ENCODE assay signal across 1 cellular context in the genomic region with DNA sequence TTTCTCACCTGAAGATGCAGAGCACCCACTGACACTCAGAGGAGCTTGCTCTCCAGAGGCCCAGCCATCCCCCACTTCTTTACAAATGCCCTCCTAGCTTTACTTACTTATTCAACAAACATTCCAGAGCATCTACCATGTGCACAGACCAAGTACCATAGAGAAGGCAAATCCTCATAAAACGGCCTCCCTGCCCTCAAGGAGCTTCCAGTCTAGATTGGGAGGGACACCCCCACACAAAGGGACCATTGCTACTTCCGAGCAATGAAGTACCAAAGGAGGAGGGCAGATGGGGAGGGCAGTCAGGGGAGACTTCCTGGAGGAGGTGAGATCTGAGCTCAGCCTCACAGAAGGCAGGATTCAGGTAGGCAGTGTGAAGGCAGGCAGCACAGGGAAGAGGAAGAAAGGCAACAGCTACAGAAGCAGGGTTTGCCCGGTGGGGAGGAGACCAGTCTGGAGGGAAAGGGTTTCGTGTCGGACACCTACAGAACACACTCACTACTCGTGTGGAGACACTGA.
TF ChIP-seq lines count a peak whose summit lies in the region.

No MANE protein-coding gene starts in this region.

TF ChIP-seq in WTC11, 78 proteins besides CTCF, POLR2A, EP300 and RAD21:
- TF ChIP-seq, protein P1, sequence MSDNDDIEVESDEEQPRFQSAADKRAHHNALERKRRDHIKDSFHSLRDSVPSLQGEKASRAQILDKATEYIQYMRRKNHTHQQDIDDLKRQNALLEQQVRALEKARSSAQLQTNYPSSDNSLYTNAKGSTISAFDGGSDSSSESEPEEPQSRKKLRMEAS (CRISPR knock-in tag; IDR thresholded peaks at IDR 0.05): no peak
- TF ChIP-seq ZNF138 (CRISPR knock-in tag; conservative IDR thresholded peaks at IDR 0.05) (no peak), RORB (CRISPR knock-in tag; IDR thresholded peaks at IDR 0.05) (no peak), ZNF423 (CRISPR knock-in tag; IDR thresholded peaks at IDR 0.05) (no peak), CBFB (CRISPR knock-in tag; IDR thresholded peaks at IDR 0.05; ENCODE audit: low read depth) (no peak), ESRRA (CRISPR knock-in tag; IDR thresholded peaks at IDR 0.05; ENCODE audit: borderline replicate concordance) (no peak), ZNF263 (CRISPR knock-in tag; IDR thresholded peaks at IDR 0.05; ENCODE audit: low read depth) (no peak)
- TF ChIP-seq, protein P2, sequence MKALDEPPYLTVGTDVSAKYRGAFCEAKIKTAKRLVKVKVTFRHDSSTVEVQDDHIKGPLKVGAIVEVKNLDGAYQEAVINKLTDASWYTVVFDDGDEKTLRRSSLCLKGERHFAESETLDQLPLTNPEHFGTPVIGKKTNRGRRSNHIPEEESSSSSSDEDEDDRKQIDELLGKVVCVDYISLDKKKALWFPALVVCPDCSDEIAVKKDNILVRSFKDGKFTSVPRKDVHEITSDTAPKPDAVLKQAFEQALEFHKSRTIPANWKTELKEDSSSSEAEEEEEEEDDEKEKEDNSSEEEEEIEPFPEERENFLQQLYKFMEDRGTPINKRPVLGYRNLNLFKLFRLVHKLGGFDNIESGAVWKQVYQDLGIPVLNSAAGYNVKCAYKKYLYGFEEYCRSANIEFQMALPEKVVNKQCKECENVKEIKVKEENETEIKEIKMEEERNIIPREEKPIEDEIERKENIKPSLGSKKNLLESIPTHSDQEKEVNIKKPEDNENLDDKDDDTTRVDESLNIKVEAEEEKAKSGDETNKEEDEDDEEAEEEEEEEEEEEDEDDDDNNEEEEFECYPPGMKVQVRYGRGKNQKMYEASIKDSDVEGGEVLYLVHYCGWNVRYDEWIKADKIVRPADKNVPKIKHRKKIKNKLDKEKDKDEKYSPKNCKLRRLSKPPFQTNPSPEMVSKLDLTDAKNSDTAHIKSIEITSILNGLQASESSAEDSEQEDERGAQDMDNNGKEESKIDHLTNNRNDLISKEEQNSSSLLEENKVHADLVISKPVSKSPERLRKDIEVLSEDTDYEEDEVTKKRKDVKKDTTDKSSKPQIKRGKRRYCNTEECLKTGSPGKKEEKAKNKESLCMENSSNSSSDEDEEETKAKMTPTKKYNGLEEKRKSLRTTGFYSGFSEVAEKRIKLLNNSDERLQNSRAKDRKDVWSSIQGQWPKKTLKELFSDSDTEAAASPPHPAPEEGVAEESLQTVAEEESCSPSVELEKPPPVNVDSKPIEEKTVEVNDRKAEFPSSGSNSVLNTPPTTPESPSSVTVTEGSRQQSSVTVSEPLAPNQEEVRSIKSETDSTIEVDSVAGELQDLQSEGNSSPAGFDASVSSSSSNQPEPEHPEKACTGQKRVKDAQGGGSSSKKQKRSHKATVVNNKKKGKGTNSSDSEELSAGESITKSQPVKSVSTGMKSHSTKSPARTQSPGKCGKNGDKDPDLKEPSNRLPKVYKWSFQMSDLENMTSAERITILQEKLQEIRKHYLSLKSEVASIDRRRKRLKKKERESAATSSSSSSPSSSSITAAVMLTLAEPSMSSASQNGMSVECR (CRISPR knock-in tag; IDR thresholded peaks at IDR 0.05; ENCODE audit: borderline replicate concordance): no peak
- TF ChIP-seq, protein P3, sequence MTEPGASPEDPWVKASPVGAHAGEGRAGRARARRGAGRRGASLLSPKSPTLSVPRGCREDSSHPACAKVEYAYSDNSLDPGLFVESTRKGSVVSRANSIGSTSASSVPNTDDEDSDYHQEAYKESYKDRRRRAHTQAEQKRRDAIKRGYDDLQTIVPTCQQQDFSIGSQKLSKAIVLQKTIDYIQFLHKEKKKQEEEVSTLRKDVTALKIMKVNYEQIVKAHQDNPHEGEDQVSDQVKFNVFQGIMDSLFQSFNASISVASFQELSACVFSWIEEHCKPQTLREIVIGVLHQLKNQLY (CRISPR knock-in tag; IDR thresholded peaks at IDR 0.05): no peak
- TF ChIP-seq, protein P4, sequence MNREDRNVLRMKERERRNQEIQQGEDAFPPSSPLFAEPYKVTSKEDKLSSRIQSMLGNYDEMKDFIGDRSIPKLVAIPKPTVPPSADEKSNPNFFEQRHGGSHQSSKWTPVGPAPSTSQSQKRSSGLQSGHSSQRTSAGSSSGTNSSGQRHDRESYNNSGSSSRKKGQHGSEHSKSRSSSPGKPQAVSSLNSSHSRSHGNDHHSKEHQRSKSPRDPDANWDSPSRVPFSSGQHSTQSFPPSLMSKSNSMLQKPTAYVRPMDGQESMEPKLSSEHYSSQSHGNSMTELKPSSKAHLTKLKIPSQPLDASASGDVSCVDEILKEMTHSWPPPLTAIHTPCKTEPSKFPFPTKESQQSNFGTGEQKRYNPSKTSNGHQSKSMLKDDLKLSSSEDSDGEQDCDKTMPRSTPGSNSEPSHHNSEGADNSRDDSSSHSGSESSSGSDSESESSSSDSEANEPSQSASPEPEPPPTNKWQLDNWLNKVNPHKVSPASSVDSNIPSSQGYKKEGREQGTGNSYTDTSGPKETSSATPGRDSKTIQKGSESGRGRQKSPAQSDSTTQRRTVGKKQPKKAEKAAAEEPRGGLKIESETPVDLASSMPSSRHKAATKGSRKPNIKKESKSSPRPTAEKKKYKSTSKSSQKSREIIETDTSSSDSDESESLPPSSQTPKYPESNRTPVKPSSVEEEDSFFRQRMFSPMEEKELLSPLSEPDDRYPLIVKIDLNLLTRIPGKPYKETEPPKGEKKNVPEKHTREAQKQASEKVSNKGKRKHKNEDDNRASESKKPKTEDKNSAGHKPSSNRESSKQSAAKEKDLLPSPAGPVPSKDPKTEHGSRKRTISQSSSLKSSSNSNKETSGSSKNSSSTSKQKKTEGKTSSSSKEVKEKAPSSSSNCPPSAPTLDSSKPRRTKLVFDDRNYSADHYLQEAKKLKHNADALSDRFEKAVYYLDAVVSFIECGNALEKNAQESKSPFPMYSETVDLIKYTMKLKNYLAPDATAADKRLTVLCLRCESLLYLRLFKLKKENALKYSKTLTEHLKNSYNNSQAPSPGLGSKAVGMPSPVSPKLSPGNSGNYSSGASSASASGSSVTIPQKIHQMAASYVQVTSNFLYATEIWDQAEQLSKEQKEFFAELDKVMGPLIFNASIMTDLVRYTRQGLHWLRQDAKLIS (CRISPR knock-in tag; IDR thresholded peaks at IDR 0.05; ENCODE audit: borderline replicate concordance): no peak
